Comparison of ENCODE assay signal across 8 cellular contexts in the genomic region with DNA sequence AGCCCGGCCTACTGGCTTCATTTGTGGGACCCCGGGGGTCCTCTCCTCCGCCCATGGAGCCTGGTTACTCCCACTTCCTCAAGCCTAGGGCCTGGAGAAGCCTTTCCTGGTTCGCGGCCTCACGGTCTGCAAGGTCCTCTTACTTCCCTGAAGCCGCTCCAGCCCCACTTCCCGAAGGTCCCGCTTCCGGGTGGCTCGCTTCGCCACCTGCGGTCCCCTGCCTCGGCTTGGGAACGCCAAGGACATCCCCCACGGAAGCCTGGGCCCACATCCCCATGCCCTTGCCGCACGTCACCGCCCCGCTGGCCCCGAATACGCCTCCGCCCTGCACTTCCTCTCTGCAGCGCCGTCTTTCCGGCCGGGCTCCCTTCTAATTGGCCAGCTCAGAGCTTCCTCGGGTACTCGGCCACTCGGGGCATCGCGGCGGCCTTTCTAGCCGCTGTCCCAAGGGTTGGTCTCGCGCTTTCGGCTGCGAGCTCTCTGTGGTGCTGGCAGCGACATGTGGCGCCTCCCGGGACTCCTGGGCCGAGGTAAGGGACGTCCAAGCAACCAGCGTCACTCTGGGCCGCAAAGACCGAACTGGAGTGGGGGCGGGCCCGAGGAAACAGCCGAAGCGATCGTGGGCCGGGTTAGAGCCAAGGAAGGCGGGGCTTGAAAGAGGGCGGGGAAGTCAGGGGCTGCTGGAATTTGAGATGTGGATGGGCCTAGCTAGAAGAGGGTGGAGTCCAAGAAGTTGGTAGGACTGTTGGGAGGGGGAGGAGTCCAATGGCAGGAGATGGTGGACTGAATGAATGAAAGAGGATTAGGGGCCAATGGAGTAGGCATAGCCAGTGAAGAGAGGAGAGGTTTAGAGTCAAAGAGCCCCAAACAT. TPM values are rescaled to one million over a fixed set of nuclear protein-coding genes. Genes with fewer than 3 reads are reported as not detected.
DNase-seq lines count a peak whose midpoint lies in the region; ATAC-seq, FAIRE-seq and TF ChIP-seq lines count a peak whose summit lies in the region.

A gene with protein sequence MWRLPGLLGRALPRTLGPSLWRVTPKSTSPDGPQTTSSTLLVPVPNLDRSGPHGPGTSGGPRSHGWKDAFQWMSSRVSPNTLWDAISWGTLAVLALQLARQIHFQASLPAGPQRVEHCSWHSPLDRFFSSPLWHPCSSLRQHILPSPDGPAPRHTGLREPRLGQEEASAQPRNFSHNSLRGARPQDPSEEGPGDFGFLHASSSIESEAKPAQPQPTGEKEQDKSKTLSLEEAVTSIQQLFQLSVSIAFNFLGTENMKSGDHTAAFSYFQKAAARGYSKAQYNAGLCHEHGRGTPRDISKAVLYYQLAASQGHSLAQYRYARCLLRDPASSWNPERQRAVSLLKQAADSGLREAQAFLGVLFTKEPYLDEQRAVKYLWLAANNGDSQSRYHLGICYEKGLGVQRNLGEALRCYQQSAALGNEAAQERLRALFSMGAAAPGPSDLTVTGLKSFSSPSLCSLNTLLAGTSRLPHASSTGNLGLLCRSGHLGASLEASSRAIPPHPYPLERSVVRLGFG (plus strand): TSS at position 429 of the 871 bp plus-strand sequence. CDS start 71 bp downstream, at position 500.

- WGBS in psoas muscle, 3 donors, result 0 to 1% (median 0%) methylated on average over 54 of the region's 54 CpGs

- ATAC-seq in HG02852 (IDR thresholded peaks at IDR 0.05; ENCODE audit: unreplicated experiment), result peak; percentile 97
- peak; percentile 99 for ATAC-seq in left ventricle myocardium superior
- peak; percentile 97 to 98 (median 98) for ATAC-seq in psoas muscle

- intact Hi-C loops in left ventricle myocardium superior (cut with micrococcal nuclease), result no loop called here
- intact Hi-C loops in psoas muscle (cut with DNase I), result no loop called here

- H3K4me1 ChIP-seq in psoas muscle, result peaks cover 24% of the 10 kb centered on the region

- TF ChIP-seq CTCF in GM13977 (IDR thresholded peaks at IDR 0.05; ENCODE audit: extremely low read depth, insufficient read depth, missing control alignments) (no peak), psoas muscle (IDR thresholded peaks at IDR 0.05) (no peak)

- DNase-seq in GM13977 (ENCODE audit: low spot score) (peak; percentile 94), NCI-H146 (lab: John Stamatoyannopoulos, UW) (peak; percentile 86), T-helper 2 cell (peak; percentile 69 to 96 (median 85)), left ventricle myocardium superior (peak; percentile 97), psoas muscle (peak; percentile 96 to 97), urothelium cell line (ENCODE audit: low spot score) (peak; percentile 91)

- H3K4me3 ChIP-seq in psoas muscle, result peak within 1 kb of the TSS; percentile 76

- H3K9me3 ChIP-seq in psoas muscle, result no peaks in the 10 kb centered on the region

- in situ Hi-C loops in GM13977 (cut with MboI; ENCODE audit: low pct_unique_long_range_greater_than_20kb, low sequenced_read_pairs, unreplicated experiment), result no loop called here

- peak within 1 kb of the TSS; percentile 97 for H3K27ac ChIP-seq in angular gyrus (ENCODE audit: low read depth, low read length)
- peak within 1 kb of the TSS; percentile 90 for H3K27ac ChIP-seq in psoas muscle

- H3K36me3 ChIP-seq in psoas muscle (ENCODE audit: insufficient read depth in 1 of 2, low read depth in 1 of 2), result peaks cover 3 to 41% of the 10 kb centered on the region in 2 donors

- FAIRE-seq in urothelium cell line (lab: Jason Lieb, UNC), result no peak

- H3K27me3 ChIP-seq in psoas muscle (ENCODE audit: insufficient read depth in 3 of 3, low read length in 2 of 3), result no peaks in the 10 kb centered on the region

RNA-seq across cellular contexts. Expression of the gene that starts here (rescaled TPM):
- total RNA-seq in left ventricle myocardium superior, result 107 TPM
- 10 to 100 TPM; 40.5 to 65.5 (median 53.3) TPM for total RNA-seq in psoas muscle
- 10 to 100 TPM; 23.1 to 38.2 (median 35.7) TPM for polyA plus RNA-seq in psoas muscle

Comparison
In these comparisons a context has a peak if more than half of its experiments do, and no peak if none do; other contexts are left out.
1. Peak in every context shown above with its lines: DNase-seq, ATAC-seq, H3K4me3 ChIP-seq and H3K27ac ChIP-seq.